In the genomic region with DNA sequence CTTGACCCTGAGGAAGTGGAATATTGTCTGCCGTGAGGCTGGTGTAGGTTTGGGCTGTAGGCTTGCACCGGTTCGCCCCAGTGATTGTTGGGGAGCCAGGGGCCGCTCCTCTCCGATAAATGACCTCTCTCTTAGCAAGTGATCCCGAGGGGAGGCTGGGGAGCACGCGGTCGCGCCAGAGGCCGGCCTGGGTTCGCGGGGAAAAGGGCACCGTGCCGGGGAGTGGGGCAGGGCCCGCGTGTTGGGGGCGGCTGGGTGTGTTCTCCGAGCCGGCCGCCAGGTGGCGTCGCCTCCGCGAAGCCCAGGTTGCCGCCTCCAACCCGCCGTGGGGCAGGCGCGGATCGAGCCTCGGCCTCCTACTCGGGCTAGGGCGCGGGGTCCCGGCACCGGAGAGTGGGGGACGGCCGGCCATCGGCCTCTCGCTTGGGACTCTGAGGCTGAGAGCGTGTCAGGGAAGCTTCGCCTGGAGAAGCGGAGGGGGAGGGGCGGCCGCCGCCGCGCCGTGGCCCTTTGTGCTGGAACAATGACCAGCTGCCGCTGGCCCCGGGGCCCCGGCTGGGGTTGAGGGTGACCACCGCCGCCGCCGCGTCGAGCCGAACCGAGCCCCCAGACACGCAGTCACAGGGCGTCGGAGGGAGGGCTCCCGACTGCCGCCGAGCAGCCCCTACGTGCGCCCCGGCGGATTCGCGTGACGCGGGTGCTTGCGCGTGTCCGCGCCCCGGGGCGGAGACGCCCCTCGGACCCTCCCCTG, we compare ENCODE assay signal across 2 cellular contexts.
TF ChIP-seq lines count a peak whose summit lies in the region.

No MANE protein-coding gene starts in this region.

TF ChIP-seq in HEK293, 187 proteins besides CTCF, POLR2A, EP300 and RAD21 (continued from another document and continues in another):
- TF ChIP-seq ZNF311 (tag by site-specific recombination; IDR thresholded peaks at IDR 0.05; ENCODE audit: borderline replicate concordance): no peak
- no peak for TF ChIP-seq BCL6B (tag by site-specific recombination; IDR thresholded peaks at IDR 0.05)
- TF ChIP-seq ZFP3 (tag by site-specific recombination; IDR thresholded peaks at IDR 0.05; ENCODE audit: low read depth): no peak
- no peak for TF ChIP-seq GLI4 (tag by site-specific recombination; IDR thresholded peaks at IDR 0.05)
- 0 out of 2 replicates have a peak, but pooled peaks have one; percentile 8 for TF ChIP-seq ZSCAN4 (tag by site-specific recombination; IDR thresholded peaks at IDR 0.05)
- TF ChIP-seq, protein P1, sequence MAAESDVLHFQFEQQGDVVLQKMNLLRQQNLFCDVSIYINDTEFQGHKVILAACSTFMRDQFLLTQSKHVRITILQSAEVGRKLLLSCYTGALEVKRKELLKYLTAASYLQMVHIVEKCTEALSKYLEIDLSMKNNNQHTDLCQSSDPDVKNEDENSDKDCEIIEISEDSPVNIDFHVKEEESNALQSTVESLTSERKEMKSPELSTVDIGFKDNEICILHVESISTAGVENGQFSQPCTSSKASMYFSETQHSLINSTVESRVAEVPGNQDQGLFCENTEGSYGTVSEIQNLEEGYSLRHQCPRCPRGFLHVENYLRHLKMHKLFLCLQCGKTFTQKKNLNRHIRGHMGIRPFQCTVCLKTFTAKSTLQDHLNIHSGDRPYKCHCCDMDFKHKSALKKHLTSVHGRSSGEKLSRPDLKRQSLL (tag by site-specific recombination; IDR thresholded peaks at IDR 0.05): 0 out of 2 replicates have a peak, but pooled peaks have one; percentile 41
- TF ChIP-seq ZNF184 (tag by site-specific recombination; IDR thresholded peaks at IDR 0.05): 0 out of 2 replicates have a peak, but pooled peaks have one; percentile 27
- TF ChIP-seq, protein P2, sequence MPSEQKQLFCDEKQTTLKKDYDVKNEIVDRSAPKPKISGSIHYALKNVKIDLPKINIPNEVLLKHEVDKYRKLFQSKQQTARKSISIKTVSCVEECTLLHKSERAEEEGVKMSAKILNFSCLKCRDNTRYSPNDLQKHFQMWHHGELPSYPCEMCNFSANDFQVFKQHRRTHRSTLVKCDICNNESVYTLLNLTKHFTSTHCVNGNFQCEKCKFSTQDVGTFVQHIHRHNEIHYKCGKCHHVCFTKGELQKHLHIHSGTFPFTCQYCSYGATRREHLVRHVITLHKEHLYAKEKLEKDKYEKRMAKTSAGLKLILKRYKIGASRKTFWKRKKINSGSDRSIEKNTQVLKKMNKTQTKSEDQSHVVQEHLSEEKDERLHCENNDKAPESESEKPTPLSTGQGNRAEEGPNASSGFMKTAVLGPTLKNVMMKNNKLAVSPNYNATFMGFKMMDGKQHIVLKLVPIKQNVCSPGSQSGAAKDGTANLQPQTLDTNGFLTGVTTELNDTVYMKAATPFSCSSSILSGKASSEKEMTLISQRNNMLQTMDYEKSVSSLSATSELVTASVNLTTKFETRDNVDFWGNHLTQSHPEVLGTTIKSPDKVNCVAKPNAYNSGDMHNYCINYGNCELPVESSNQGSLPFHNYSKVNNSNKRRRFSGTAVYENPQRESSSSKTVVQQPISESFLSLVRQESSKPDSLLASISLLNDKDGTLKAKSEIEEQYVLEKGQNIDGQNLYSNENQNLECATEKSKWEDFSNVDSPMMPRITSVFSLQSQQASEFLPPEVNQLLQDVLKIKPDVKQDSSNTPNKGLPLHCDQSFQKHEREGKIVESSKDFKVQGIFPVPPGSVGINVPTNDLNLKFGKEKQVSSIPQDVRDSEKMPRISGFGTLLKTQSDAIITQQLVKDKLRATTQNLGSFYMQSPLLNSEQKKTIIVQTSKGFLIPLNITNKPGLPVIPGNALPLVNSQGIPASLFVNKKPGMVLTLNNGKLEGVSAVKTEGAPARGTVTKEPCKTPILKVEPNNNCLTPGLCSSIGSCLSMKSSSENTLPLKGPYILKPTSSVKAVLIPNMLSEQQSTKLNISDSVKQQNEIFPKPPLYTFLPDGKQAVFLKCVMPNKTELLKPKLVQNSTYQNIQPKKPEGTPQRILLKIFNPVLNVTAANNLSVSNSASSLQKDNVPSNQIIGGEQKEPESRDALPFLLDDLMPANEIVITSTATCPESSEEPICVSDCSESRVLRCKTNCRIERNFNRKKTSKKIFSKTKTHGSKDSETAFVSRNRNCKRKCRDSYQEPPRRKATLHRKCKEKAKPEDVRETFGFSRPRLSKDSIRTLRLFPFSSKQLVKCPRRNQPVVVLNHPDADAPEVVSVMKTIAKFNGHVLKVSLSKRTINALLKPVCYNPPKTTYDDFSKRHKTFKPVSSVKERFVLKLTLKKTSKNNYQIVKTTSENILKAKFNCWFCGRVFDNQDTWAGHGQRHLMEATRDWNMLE (tag by site-specific recombination; conservative IDR thresholded peaks at IDR 0.05; ENCODE audit: low read depth): no peak
- no peak for TF ChIP-seq ZNF133 (tag by site-specific recombination; IDR thresholded peaks at IDR 0.05)
- TF ChIP-seq ZEB2 (tag by site-specific recombination; IDR thresholded peaks at IDR 0.05): peak; percentile 92
- 0 out of 2 replicates have a peak, but pooled peaks have one; percentile 47 for TF ChIP-seq ZSCAN5A (tag by site-specific recombination; IDR thresholded peaks at IDR 0.05)
- 0 out of 2 replicates have a peak, but pooled peaks have one; percentile 43 for TF ChIP-seq ZNF610 (tag by site-specific recombination; IDR thresholded peaks at IDR 0.05; ENCODE audit: borderline replicate concordance)

TF ChIP-seq in WTC11, 78 proteins besides CTCF, POLR2A, EP300 and RAD21 (continued from another document and continues in another):
- TF ChIP-seq, protein P3, sequence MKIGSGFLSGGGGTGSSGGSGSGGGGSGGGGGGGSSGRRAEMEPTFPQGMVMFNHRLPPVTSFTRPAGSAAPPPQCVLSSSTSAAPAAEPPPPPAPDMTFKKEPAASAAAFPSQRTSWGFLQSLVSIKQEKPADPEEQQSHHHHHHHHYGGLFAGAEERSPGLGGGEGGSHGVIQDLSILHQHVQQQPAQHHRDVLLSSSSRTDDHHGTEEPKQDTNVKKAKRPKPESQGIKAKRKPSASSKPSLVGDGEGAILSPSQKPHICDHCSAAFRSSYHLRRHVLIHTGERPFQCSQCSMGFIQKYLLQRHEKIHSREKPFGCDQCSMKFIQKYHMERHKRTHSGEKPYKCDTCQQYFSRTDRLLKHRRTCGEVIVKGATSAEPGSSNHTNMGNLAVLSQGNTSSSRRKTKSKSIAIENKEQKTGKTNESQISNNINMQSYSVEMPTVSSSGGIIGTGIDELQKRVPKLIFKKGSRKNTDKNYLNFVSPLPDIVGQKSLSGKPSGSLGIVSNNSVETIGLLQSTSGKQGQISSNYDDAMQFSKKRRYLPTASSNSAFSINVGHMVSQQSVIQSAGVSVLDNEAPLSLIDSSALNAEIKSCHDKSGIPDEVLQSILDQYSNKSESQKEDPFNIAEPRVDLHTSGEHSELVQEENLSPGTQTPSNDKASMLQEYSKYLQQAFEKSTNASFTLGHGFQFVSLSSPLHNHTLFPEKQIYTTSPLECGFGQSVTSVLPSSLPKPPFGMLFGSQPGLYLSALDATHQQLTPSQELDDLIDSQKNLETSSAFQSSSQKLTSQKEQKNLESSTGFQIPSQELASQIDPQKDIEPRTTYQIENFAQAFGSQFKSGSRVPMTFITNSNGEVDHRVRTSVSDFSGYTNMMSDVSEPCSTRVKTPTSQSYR (CRISPR knock-in tag; IDR thresholded peaks at IDR 0.05): no peak
- TF ChIP-seq ATF6 (CRISPR knock-in tag; IDR thresholded peaks at IDR 0.05) (no peak), SP1 (CRISPR knock-in tag; conservative IDR thresholded peaks at IDR 0.05) (peak; percentile 30), NFE2L1 (CRISPR knock-in tag; IDR thresholded peaks at IDR 0.05) (no peak), CBFB (CRISPR knock-in tag; IDR thresholded peaks at IDR 0.05; ENCODE audit: low read depth) (no peak), ATF1 (CRISPR knock-in tag; IDR thresholded peaks at IDR 0.05) (no peak; the same call in 1 of the 2 replicates), ZNF317 (CRISPR knock-in tag; IDR thresholded peaks at IDR 0.05; ENCODE audit: borderline replicate concordance, low read depth) (0 out of 2 replicates have a peak, but pooled peaks have one; percentile 20), ZBTB21 (CRISPR knock-in tag; IDR thresholded peaks at IDR 0.05; ENCODE audit: borderline replicate concordance) (0 out of 2 replicates have a peak, but pooled peaks have one; percentile 72), ATF3 (CRISPR knock-in tag; conservative IDR thresholded peaks at IDR 0.05) (no peak), AR (CRISPR knock-in tag; IDR thresholded peaks at IDR 0.05) (no peak), ZNF416 (CRISPR knock-in tag; IDR thresholded peaks at IDR 0.05) (no peak), ZNF423 (CRISPR knock-in tag; IDR thresholded peaks at IDR 0.05) (no peak), USF1 (CRISPR knock-in tag; IDR thresholded peaks at IDR 0.05) (no peak), USF2 (CRISPR knock-in tag; IDR thresholded peaks at IDR 0.05) (no peak; the same call in 1 of the 2 replicates), ZNF219 (CRISPR knock-in tag; IDR thresholded peaks at IDR 0.05; ENCODE audit: borderline replicate concordance) (no peak)
- TF ChIP-seq, protein P4, sequence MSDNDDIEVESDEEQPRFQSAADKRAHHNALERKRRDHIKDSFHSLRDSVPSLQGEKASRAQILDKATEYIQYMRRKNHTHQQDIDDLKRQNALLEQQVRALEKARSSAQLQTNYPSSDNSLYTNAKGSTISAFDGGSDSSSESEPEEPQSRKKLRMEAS (CRISPR knock-in tag; IDR thresholded peaks at IDR 0.05): peak; percentile 69
- TF ChIP-seq, protein P5, sequence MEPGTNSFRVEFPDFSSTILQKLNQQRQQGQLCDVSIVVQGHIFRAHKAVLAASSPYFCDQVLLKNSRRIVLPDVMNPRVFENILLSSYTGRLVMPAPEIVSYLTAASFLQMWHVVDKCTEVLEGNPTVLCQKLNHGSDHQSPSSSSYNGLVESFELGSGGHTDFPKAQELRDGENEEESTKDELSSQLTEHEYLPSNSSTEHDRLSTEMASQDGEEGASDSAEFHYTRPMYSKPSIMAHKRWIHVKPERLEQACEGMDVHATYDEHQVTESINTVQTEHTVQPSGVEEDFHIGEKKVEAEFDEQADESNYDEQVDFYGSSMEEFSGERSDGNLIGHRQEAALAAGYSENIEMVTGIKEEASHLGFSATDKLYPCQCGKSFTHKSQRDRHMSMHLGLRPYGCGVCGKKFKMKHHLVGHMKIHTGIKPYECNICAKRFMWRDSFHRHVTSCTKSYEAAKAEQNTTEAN (CRISPR knock-in tag; IDR thresholded peaks at IDR 0.05): no peak
- TF ChIP-seq, protein P6, sequence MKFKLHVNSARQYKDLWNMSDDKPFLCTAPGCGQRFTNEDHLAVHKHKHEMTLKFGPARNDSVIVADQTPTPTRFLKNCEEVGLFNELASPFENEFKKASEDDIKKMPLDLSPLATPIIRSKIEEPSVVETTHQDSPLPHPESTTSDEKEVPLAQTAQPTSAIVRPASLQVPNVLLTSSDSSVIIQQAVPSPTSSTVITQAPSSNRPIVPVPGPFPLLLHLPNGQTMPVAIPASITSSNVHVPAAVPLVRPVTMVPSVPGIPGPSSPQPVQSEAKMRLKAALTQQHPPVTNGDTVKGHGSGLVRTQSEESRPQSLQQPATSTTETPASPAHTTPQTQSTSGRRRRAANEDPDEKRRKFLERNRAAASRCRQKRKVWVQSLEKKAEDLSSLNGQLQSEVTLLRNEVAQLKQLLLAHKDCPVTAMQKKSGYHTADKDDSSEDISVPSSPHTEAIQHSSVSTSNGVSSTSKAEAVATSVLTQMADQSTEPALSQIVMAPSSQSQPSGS (CRISPR knock-in tag; IDR thresholded peaks at IDR 0.05; ENCODE audit: borderline replicate concordance, low read depth): no peak
